ENCODE assay signal across 10 cellular contexts in genomic region chr20:51749674-51750036, GRCh38. TPM values are rescaled to one million over a fixed set of nuclear protein-coding genes. Genes with fewer than 3 reads are reported as not detected.
DNase-seq lines count a peak whose midpoint lies in the region; ATAC-seq lines count a peak whose summit lies in the region.
"Had no signal": no experiment of that assay in that cellular context is flagged by ENCODE, and none has a peak within 500 bp of the region (broad histone marks: within the 10 kb centered on the region; RNA-seq: fewer than 3 reads in every experiment).

No MANE protein-coding gene starts in this region.

- DNase-seq in EL (peak; percentile 49), SK-MEL-5 (ENCODE audit: low read depth, low spot score) (peak; percentile 87), fibroblast of gingiva (ENCODE audit: low read depth) (peak; percentile 41), renal cortical epithelial cell (ENCODE audit: low read depth) (peak; percentile 83), NCI-H1930 (lab: John Stamatoyannopoulos, UW) (no peak), D341Med (ENCODE audit: low spot score) (no peak), NCI-H510A (lab: John Stamatoyannopoulos, UW) (no peak)
- DNase-seq: immature natural killer cell, KG1 had no signal

- in situ Hi-C loops in SK-MEL-5 (cut with HindIII; ENCODE audit: low pct_unique_long_range_greater_than_20kb, low sequenced_read_pairs): no loop called here

- ATAC-seq in GM19023 (IDR thresholded peaks at IDR 0.05; ENCODE audit: unreplicated experiment): no peak

RNA-seq across cellular contexts. Expression of gene ATP9A, which starts 18.5 kb away (rescaled TPM):
- 17.2 and 20.3 TPM in 2 replicates for total RNA-seq in SK-MEL-5 (2014; rRNA removed; shearing (Covaris generic))
- polyA plus RNA-seq in SK-MEL-5 (2015; cell fraction: cytosol; rRNA removed): 22.4 and 29.3 TPM in 2 replicates
- polyA plus RNA-seq in SK-MEL-5 (2015; cell fraction: nucleus; rRNA removed): 14.6 and 16.7 TPM in 2 replicates
- total RNA-seq in renal cortical epithelial cell: 33.0 and 60.6 TPM in 2 replicates

RNA-seq across cellular contexts. Expression of gene SALL4, which starts 52.7 kb away (rescaled TPM):
- total RNA-seq in SK-MEL-5 (2014; rRNA removed; shearing (Covaris generic)): 0.40 and 0.64 TPM in 2 replicates
- polyA plus RNA-seq in SK-MEL-5 (2015; cell fraction: cytosol; rRNA removed): 0.08 and 0.28 TPM in 2 replicates
- 10.0 and 14.7 TPM in 2 replicates for polyA plus RNA-seq in SK-MEL-5 (2015; cell fraction: nucleus; rRNA removed)
- 0.15 and 0.35 TPM in 2 replicates for total RNA-seq in renal cortical epithelial cell

Comparison
In these comparisons a context has a peak if more than half of its experiments do, and no peak if none do; other contexts are left out.
1. DNase-seq: peak in EL (single experiment), SK-MEL-5 (single experiment), fibroblast of gingiva (single experiment) and renal cortical epithelial cell (single experiment); none in NCI-H1930 (0 of 2), D341Med (single experiment) and NCI-H510A (single experiment).